ENCODE assay signal across 1 cellular context in the genomic region with DNA sequence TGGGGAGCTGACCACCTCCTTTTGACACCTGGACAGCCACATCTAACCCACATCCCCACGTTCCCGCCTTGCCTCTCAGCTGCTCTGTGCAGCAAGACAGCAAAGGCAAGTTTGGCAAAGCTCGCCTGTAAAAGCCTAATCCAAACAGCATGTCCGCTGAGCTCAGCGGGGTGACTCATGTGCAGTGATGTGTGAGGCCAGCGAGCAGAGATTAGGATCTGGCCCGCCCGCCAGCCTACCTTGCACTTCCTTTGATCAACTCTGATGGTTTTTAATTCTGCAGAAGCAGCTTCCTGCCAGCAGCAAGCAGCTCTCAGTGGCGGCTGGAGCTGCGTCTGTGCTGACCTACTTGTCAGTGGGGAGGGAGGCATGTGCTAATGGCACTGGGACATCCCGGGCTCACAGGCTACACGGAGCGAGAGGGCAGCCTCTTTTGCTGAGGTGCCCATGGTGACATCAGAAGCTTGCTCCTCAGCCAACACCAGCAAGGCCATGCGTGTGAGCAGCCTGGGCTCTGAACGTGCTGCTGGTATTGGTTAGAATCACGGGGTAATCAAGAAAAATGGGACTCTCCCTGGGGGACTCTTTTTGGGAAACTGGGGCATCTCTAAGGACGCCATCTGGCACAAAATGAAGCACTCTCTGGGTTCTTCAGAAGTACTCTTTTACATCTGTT.
TF ChIP-seq lines count a peak whose summit lies in the region.

No MANE protein-coding gene starts in this region.

TF ChIP-seq in HEK293, 187 proteins besides CTCF, POLR2A, EP300 and RAD21 (continued from another document):
- TF ChIP-seq ZNF280C (tag by site-specific recombination; IDR thresholded peaks at IDR 0.05) (no peak), ZNF23 (tag by site-specific recombination; IDR thresholded peaks at IDR 0.05; ENCODE audit: borderline replicate concordance) (no peak), ZIC2 (tag by site-specific recombination; IDR thresholded peaks at IDR 0.05) (peak; percentile 97), SCRT1 (tag by site-specific recombination; IDR thresholded peaks at IDR 0.05; ENCODE audit: borderline replicate concordance) (no peak), ZNF473 (tag by site-specific recombination; IDR thresholded peaks at IDR 0.05) (no peak), ZNF791 (tag by site-specific recombination; IDR thresholded peaks at IDR 0.05) (no peak), YY2 (tag by site-specific recombination; IDR thresholded peaks at IDR 0.05) (no peak), ZNF548 (tag by site-specific recombination; IDR thresholded peaks at IDR 0.05) (no peak), ZNF239 (tag by site-specific recombination; IDR thresholded peaks at IDR 0.05) (no peak), HOXD13 (CRISPR knock-in tag; IDR thresholded peaks at IDR 0.05; ENCODE audit: borderline replicate concordance) (peak; percentile 87; the same call in 1 of the 2 replicates), ZNF211 (tag by site-specific recombination; IDR thresholded peaks at IDR 0.05; ENCODE audit: low read depth) (no peak), OSR2 (tag by site-specific recombination; IDR thresholded peaks at IDR 0.05) (peak; percentile 99), PRDM1 (tag by site-specific recombination; IDR thresholded peaks at IDR 0.05) (no peak), ZNF555 (tag by site-specific recombination; conservative IDR thresholded peaks at IDR 0.05) (no peak), ZNF341 (tag by site-specific recombination; IDR thresholded peaks at IDR 0.05; ENCODE audit: low read depth) (peak; percentile 72), GFI1B (tag by site-specific recombination; IDR thresholded peaks at IDR 0.05) (no peak)
- TF ChIP-seq, protein P1, sequence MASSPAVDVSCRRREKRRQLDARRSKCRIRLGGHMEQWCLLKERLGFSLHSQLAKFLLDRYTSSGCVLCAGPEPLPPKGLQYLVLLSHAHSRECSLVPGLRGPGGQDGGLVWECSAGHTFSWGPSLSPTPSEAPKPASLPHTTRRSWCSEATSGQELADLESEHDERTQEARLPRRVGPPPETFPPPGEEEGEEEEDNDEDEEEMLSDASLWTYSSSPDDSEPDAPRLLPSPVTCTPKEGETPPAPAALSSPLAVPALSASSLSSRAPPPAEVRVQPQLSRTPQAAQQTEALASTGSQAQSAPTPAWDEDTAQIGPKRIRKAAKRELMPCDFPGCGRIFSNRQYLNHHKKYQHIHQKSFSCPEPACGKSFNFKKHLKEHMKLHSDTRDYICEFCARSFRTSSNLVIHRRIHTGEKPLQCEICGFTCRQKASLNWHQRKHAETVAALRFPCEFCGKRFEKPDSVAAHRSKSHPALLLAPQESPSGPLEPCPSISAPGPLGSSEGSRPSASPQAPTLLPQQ (tag by site-specific recombination; IDR thresholded peaks at IDR 0.05): peak; percentile 75
- TF ChIP-seq, protein P2, sequence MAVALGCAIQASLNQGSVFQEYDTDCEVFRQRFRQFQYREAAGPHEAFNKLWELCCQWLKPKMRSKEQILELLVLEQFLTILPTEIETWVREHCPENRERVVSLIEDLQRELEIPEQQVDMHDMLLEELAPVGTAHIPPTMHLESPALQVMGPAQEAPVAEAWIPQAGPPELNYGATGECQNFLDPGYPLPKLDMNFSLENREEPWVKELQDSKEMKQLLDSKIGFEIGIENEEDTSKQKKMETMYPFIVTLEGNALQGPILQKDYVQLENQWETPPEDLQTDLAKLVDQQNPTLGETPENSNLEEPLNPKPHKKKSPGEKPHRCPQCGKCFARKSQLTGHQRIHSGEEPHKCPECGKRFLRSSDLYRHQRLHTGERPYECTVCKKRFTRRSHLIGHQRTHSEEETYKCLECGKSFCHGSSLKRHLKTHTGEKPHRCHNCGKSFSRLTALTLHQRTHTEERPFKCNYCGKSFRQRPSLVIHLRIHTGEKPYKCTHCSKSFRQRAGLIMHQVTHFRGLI (tag by site-specific recombination; IDR thresholded peaks at IDR 0.05): peak; percentile 52; the same call in 1 of the 2 replicates
